Comparison of ENCODE assay signal across 13 cellular contexts in the genomic region with DNA sequence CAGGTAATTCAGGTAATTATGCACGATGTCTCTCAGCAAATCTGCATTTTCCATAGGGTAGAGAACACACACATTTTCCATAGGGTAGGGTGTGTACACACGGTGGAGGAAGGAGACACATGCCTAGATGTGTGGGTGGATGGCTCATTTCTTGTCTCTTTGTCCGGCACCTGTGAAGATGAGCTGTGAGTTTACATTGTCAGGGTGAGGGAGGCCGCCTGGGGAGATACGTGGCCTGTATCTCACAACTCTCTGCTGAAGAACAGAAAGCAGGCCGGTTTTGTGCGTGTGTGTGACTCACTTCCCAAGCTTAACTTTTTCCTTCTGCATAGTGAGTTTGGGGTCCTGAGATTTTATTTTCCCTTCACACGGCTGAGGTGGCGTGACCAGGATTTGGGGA.
DNase-seq lines count a peak whose midpoint lies in the region; ATAC-seq and TF ChIP-seq lines count a peak whose summit lies in the region.
"Had no signal": no experiment of that assay in that cellular context is flagged by ENCODE, and none has a peak within 500 bp of the region (broad histone marks: within the 10 kb centered on the region; RNA-seq: fewer than 3 reads in every experiment).

No MANE protein-coding gene starts in this region.

- intact Hi-C loops in activated CD4-positive, alpha-beta memory T cell treated with anti-CD3 and anti-CD28 coated beads for 36 hours (cut with micrococcal nuclease): loop anchor here (1.0 to 5.0 kb wide), 3 partner anchors 30 to 565 kb away; a partner anchor contains a TSS
- intact Hi-C loops in IMR-90 (cut with micrococcal nuclease) (no loop called here), breast epithelium (cut with DNase I; ENCODE audit: low total_unique reads) (no loop called here)

- no peak overlapping the region for H3K4me3 Mint-ChIP-seq in activated CD4-positive, alpha-beta memory T cell treated with anti-CD3 and anti-CD28 coated beads for 36 hours
- H3K4me3 Mint-ChIP-seq in activated CD4-positive, alpha-beta memory T cell treated with anti-CD3 and anti-CD28 coated beads, Interleukin-2, amount 10 ng/mL, durations not matched to agents 7 days and 5 days: no peak overlapping the region
- no peak overlapping the region for H3K4me3 Mint-ChIP-seq in endodermal cell

- H3K4me3 ChIP-seq in IMR-90 (ENCODE audit: insufficient read depth, low read depth, low read length) (no peak overlapping the region), endodermal cell (ENCODE audit: low read length) (no peak overlapping the region), breast epithelium (no peak overlapping the region)
- H3K4me3 ChIP-seq: ascending aorta, colonic mucosa, upper lobe of right lung had no signal

- H3K27ac Mint-ChIP-seq in activated CD4-positive, alpha-beta memory T cell treated with anti-CD3 and anti-CD28 coated beads for 36 hours: peak overlapping the region; percentile 65
- H3K27ac Mint-ChIP-seq in activated CD4-positive, alpha-beta memory T cell treated with anti-CD3 and anti-CD28 coated beads, Interleukin-2, amount 10 ng/mL, durations not matched to agents 7 days and 5 days: no peak overlapping the region
- peak overlapping the region; percentile 64 for H3K27ac Mint-ChIP-seq in endodermal cell

- H3K9me3 Mint-ChIP-seq in activated CD4-positive, alpha-beta memory T cell treated with anti-CD3 and anti-CD28 coated beads for 36 hours: no peaks in the 10 kb centered on the region
- H3K9me3 Mint-ChIP-seq in activated CD4-positive, alpha-beta memory T cell treated with anti-CD3 and anti-CD28 coated beads, Interleukin-2, amount 10 ng/mL, durations not matched to agents 7 days and 5 days: no peaks in the 10 kb centered on the region
- H3K9me3 Mint-ChIP-seq in endodermal cell: no peaks in the 10 kb centered on the region

- ATAC-seq in IMR-90 (ENCODE audit: low read depth): no peak
- ATAC-seq: upper lobe of right lung had no signal

- no peak for TF ChIP-seq RAD21 in IMR-90 (IDR thresholded peaks at IDR 0.05; ENCODE audit: low read length)

- peaks cover 35% of the 10 kb centered on the region for H3K4me1 Mint-ChIP-seq in activated CD4-positive, alpha-beta memory T cell treated with anti-CD3 and anti-CD28 coated beads for 36 hours (ENCODE audit: low read depth)
- H3K4me1 Mint-ChIP-seq in activated CD4-positive, alpha-beta memory T cell treated with anti-CD3 and anti-CD28 coated beads, Interleukin-2, amount 10 ng/mL, durations not matched to agents 7 days and 5 days: peaks cover 13% of the 10 kb centered on the region
- H3K4me1 Mint-ChIP-seq in endodermal cell: peaks cover 53% of the 10 kb centered on the region

- peak; percentile 71 for DNase-seq in activated CD4-positive, alpha-beta memory T cell treated with anti-CD3 and anti-CD28 coated beads for 36 hours
- DNase-seq in activated CD4-positive, alpha-beta memory T cell treated with anti-CD3 and anti-CD28 coated beads, Interleukin-2, amount 10 ng/mL, durations not matched to agents 7 days and 5 days: no peak
- DNase-seq in IMR-90 (peak; percentile 54), endodermal cell (peak; percentile 64), G401 (ENCODE audit: low spot score) (no peak), retina (no peak), breast epithelium (ENCODE audit: low spot score in 2 of 2) (no peak)
- DNase-seq in stimulated activated CD4-positive, alpha-beta T cell treated with anti-CD3 and anti-CD28 coated beads, Interleukin-4, amount 100 ng/mL, for 48 hours (ENCODE audit: low read depth in 2 of 2): peak; percentile 19 to 23
- DNase-seq: colonic mucosa, NCI-H187 treated with DMSO at 0.1 percent for 48 hours, NCI-H526 treated with DMSO at 0.1 percent for 48 hours, upper lobe of right lung had no signal

- peaks cover 6 to 10% of the 10 kb centered on the region in 2 experiments; a peak in 2 of 4 replicates for H3K79me1 ChIP-seq in IMR-90 (ENCODE audit: low read depth in 1 of 2, low read length in 2 of 2)

- H3K18ac ChIP-seq in IMR-90 (ENCODE audit: low read depth, low read length): no peak overlapping the region

- H4K91ac ChIP-seq in IMR-90 (ENCODE audit: insufficient read depth, low read depth, low read length): peak overlapping the region; percentile 27; the same call in 1 of the 2 replicates

- no peak overlapping the region for H3K27ac ChIP-seq in IMR-90 (ENCODE audit: insufficient read depth, low read length)
- H3K27ac ChIP-seq in endodermal cell (ENCODE audit: low read depth, low read length): peak overlapping the region; percentile 45
- H3K27ac ChIP-seq in breast epithelium: no peak overlapping the region
- H3K27ac ChIP-seq: ascending aorta, colonic mucosa, upper lobe of right lung had no signal

- dilution Hi-C loops in IMR-90 (cut with HindIII; ENCODE audit: low sequenced_read_pairs, unreplicated experiment): no loop called here

- H3K36me3 Mint-ChIP-seq in activated CD4-positive, alpha-beta memory T cell treated with anti-CD3 and anti-CD28 coated beads for 36 hours: peaks cover 24% of the 10 kb centered on the region
- H3K36me3 Mint-ChIP-seq in activated CD4-positive, alpha-beta memory T cell treated with anti-CD3 and anti-CD28 coated beads, Interleukin-2, amount 10 ng/mL, durations not matched to agents 7 days and 5 days (ENCODE audit: low read depth): peaks cover 29% of the 10 kb centered on the region
- peaks cover 24% of the 10 kb centered on the region for H3K36me3 Mint-ChIP-seq in endodermal cell (ENCODE audit: low read depth)

- H3K27me3 ChIP-seq in IMR-90 (ENCODE audit: control insufficient read depth, insufficient read depth, low read length) (no peaks in the 10 kb centered on the region), endodermal cell (ENCODE audit: control insufficient read depth, insufficient read depth, low read length, poor library complexity, severe bottlenecking) (no peaks in the 10 kb centered on the region), breast epithelium (no peaks in the 10 kb centered on the region)
- H3K27me3 ChIP-seq: ascending aorta, colonic mucosa, upper lobe of right lung had no signal

- no peak overlapping the region for H3K9ac ChIP-seq in IMR-90 (ENCODE audit: low read depth, low read length)
- H3K9ac ChIP-seq in endodermal cell (ENCODE audit: extremely low read depth, low read length, poor library complexity, severe bottlenecking): no peak overlapping the region

- H4K5ac ChIP-seq in IMR-90 (ENCODE audit: low read depth, low read length): no peak overlapping the region

- H4K20me1 ChIP-seq in IMR-90 (ENCODE audit: insufficient read depth, low read length): no peaks in the 10 kb centered on the region

- peaks cover 11% of the 10 kb centered on the region; the same call in 1 of the 2 replicates for H3K4me1 ChIP-seq in IMR-90 (ENCODE audit: control insufficient read depth, insufficient read depth, low read length)
- H3K4me1 ChIP-seq in endodermal cell (ENCODE audit: control insufficient read depth, insufficient read depth, low read length): peaks cover 18% of the 10 kb centered on the region
- H3K4me1 ChIP-seq in breast epithelium: peaks cover 5 to 8% of the 10 kb centered on the region in 2 donors
- H3K4me1 ChIP-seq: colonic mucosa had no signal

- WGBS in IMR-90 (ENCODE audit: extremely low coverage in 2 of 2, insufficient read length in 1 of 2), 2 experiments: no CpG with 5 or more reads among the region's 9 CpGs
- WGBS in endodermal cell (ENCODE audit: insufficient coverage in 1 of 2, insufficient read length in 1 of 2), 2 experiments: 71 to 86% methylated on average over 4 to 9 of the region's 9 CpGs

- no peak for TF ChIP-seq POLR2A in IMR-90 (IDR thresholded peaks at IDR 0.05; ENCODE audit: low read depth, low read length)
- no peak for TF ChIP-seq POLR2A in breast epithelium (IDR thresholded peaks at IDR 0.05)

- H3K4me2 ChIP-seq in IMR-90 (ENCODE audit: low read depth, low read length): no peak overlapping the region

- no peak overlapping the region for H2AFZ ChIP-seq in IMR-90 (replicated peaks; ENCODE audit: low read length, poor library complexity)

- H2AK5ac ChIP-seq in IMR-90 (ENCODE audit: low read depth, low read length): peak overlapping the region; percentile 40; the same call in 1 of the 2 replicates

- no peaks in the 10 kb centered on the region for H3K9me3 ChIP-seq in IMR-90 (ENCODE audit: control insufficient read depth, insufficient read depth, low read length)
- H3K9me3 ChIP-seq in endodermal cell (ENCODE audit: control insufficient read depth, low read length): no peaks in the 10 kb centered on the region
- H3K9me3 ChIP-seq in breast epithelium: no peaks in the 10 kb centered on the region
- H3K9me3 ChIP-seq: ascending aorta, colonic mucosa, upper lobe of right lung had no signal

- no peak for TF ChIP-seq CTCF in IMR-90 (conservative IDR thresholded peaks at IDR 0.05; ENCODE audit: low read depth, low read length)
- TF ChIP-seq CTCF in endodermal cell (conservative IDR thresholded peaks at IDR 0.05): no peak
- TF ChIP-seq CTCF in breast epithelium (IDR thresholded peaks at IDR 0.05): no peak

- POLR2A ChIA-PET in activated CD4-positive, alpha-beta memory T cell treated with anti-CD3 and anti-CD28 coated beads for 36 hours (lab: Charles Lee): interaction anchor here (0.9 to 1.5 kb wide), 3 partner anchors 26 to 60 kb away, joined by 3 to 7 read pairs (median 3); a partner anchor contains a TSS
- POLR2A ChIA-PET in activated CD4-positive, alpha-beta memory T cell treated with anti-CD3 and anti-CD28 coated beads, Interleukin-2, amount 10 ng/mL, durations not matched to agents 7 days and 5 days (lab: Charles Lee): interaction anchor here (2.5 kb wide), 1 partner anchor 30 kb away, joined by 7 read pairs; no protein-coding TSS in a partner anchor
- POLR2A ChIA-PET in IMR-90 (lab: Charles Lee; ENCODE audit: unreplicated experiment): no interaction called here

- H3K56ac ChIP-seq in IMR-90 (ENCODE audit: extremely low read depth, insufficient read depth, low read length): no peak overlapping the region

- in situ Hi-C loops in IMR-90 (cut with MboI; ENCODE audit: low sequenced_read_pairs) (loop anchor here (5.0 to 10.0 kb wide), 4 partner anchors 55 to 568 kb away; no protein-coding TSS in a partner anchor), G401 (cut with HindIII; ENCODE audit: low sequenced_read_pairs) (no loop called here)

- no peak overlapping the region for H2BK5ac ChIP-seq in IMR-90 (ENCODE audit: low read depth, low read length, poor library complexity, severe bottlenecking)

- peaks cover 16% of the 10 kb centered on the region for H3K9me1 ChIP-seq in IMR-90 (ENCODE audit: insufficient read depth, low read length)

- 0 out of 2 replicates have a peak overlapping the region, but pooled peaks have one; percentile 13 for H3K4ac ChIP-seq in IMR-90 (ENCODE audit: low read depth, low read length)

- peak overlapping the region; percentile 7; the same call in 1 of the 2 replicates for H2BK120ac ChIP-seq in IMR-90 (ENCODE audit: low read depth, low read length)

- H3K14ac ChIP-seq in IMR-90 (replicated peaks; ENCODE audit: low read depth, low read length): no peak overlapping the region; the same call in 1 of the 2 replicates

- BruUV-seq in IMR-90 (replicated peaks; lab: Mats Ljungman, UMichigan): no TSS peak

- H4K8ac ChIP-seq in IMR-90 (ENCODE audit: low read depth in 2 of 2, low read length in 2 of 2): no peak overlapping the region

- CTCF ChIA-PET in activated CD4-positive, alpha-beta memory T cell treated with anti-CD3 and anti-CD28 coated beads for 36 hours (lab: Charles Lee): interaction anchor here (0.7 to 1.8 kb wide), 11 partner anchors 10 to 566 kb away, joined by 3 to 9 read pairs (median 4); a partner anchor contains a TSS
- CTCF ChIA-PET in activated CD4-positive, alpha-beta memory T cell treated with anti-CD3 and anti-CD28 coated beads, Interleukin-2, amount 10 ng/mL, durations not matched to agents 7 days and 5 days (lab: Charles Lee): interaction anchor here (0.8 to 2.1 kb wide), 6 partner anchors 60 to 566 kb away, joined by 3 to 7 read pairs (median 5); a partner anchor contains a TSS
- CTCF ChIA-PET in IMR-90 (lab: Yijun Ruan, JAX): interaction anchor here (1.1 to 2.2 kb wide), 5 partner anchors 10 to 259 kb away, joined by 3 to 15 read pairs (median 6); no protein-coding TSS in a partner anchor

- no peaks in the 10 kb centered on the region for H3K27me3 Mint-ChIP-seq in activated CD4-positive, alpha-beta memory T cell treated with anti-CD3 and anti-CD28 coated beads for 36 hours
- no peaks in the 10 kb centered on the region for H3K27me3 Mint-ChIP-seq in activated CD4-positive, alpha-beta memory T cell treated with anti-CD3 and anti-CD28 coated beads, Interleukin-2, amount 10 ng/mL, durations not matched to agents 7 days and 5 days
- no peaks in the 10 kb centered on the region for H3K27me3 Mint-ChIP-seq in endodermal cell (ENCODE audit: insufficient read depth)

- no peak overlapping the region for H3K23ac ChIP-seq in IMR-90 (ENCODE audit: low read depth, low read length)

- H2AK9ac ChIP-seq in IMR-90 (replicated peaks; ENCODE audit: low read depth, low read length, poor library complexity): no peak overlapping the region

- H2BK15ac ChIP-seq in IMR-90 (ENCODE audit: low read depth, low read length): no peak overlapping the region

- H3K36me3 ChIP-seq in IMR-90 (ENCODE audit: control insufficient read depth, insufficient read depth, low read length) (peaks cover 53% of the 10 kb centered on the region), endodermal cell (ENCODE audit: control insufficient read depth, insufficient read depth, low read length) (peaks cover 16% of the 10 kb centered on the region), breast epithelium (no peaks in the 10 kb centered on the region)
- H3K36me3 ChIP-seq: colonic mucosa had no signal

- H2BK20ac ChIP-seq in IMR-90 (ENCODE audit: low read depth, low read length): no peak overlapping the region; the same call in 1 of the 2 replicates

Comparison
In these comparisons a context has a peak if more than half of its experiments do, and no peak if none do; other contexts are left out.
1. DNase-seq: peak in activated CD4-positive, alpha-beta memory T cell treated with anti-CD3 and anti-CD28 coated beads for 36 hours (single experiment), IMR-90 (single experiment), endodermal cell (single experiment) and stimulated activated CD4-positive, alpha-beta T cell treated with anti-CD3 and anti-CD28 coated beads, Interleukin-4, amount 100 ng/mL, for 48 hours (2 of 2); none in activated CD4-positive, alpha-beta memory T cell treated with anti-CD3 and anti-CD28 coated beads, Interleukin-2, amount 10 ng/mL, durations not matched to agents 7 days and 5 days (single experiment), G401 (single experiment), retina (single experiment) and breast epithelium (0 of 2).